In the genomic region with DNA sequence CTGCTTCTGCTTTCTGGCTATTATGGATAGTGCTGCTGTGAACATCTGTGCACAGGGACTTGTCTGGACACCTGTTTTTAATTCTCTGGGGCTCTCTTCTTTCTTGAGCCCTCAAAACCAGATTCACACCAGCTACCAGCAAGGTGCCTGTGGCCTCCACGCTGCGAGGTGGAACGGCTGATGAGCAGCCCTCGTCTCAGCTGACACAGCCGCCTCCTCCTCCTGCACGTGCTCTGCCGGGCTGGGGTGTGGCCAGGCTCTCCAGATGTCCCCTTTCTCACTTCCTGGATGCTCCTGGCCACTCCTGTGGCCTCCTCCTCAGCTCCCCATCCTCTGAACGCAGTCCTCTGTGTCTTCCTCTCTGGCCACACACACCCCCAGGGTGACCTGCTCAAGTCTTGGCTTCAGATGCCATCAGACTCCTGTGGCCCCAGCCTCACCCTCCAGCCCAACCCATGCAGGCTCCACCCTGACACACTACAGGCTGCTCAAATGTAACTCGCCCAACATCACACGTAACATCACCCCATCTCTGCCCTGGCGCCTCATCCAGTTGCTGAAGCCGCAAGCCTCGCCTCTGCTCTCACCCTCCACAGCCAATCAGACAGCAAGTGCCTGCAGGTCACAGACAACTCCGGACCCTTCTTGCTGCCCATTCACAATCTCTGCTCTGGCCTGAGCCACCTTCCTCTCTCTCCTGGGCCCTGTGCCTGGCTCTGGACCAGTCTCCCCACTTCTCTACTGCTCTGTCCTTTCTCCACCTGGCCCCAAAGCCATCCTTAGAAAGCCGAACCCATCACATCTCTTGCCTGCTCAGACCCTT, we compare ENCODE assay signal across 27 cellular contexts.
"Had no signal": no experiment of that assay in that cellular context is flagged by ENCODE, and none has a peak within 500 bp of the region (broad histone marks: within the 10 kb centered on the region; RNA-seq: fewer than 3 reads in every experiment).

No MANE protein-coding gene starts in this region.

- DNase-seq: activated B cell treated with CpG ODN at 0.5 μM for 24 hours; activated CD4-positive, alpha-beta T cell treated with anti-CD3 and anti-CD28 coated beads for 36 hours; activated CD4-positive, alpha-beta T cell treated with anti-CD3 and anti-CD28 coated beads, Interleukin-2, amount 50 U/mL, for 4 hours; activated CD8-positive, alpha-beta memory T cell treated with anti-CD3 and anti-CD28 coated beads for 24 hours; activated CD8-positive, alpha-beta memory T cell treated with anti-CD3 and anti-CD28 coated beads, Interleukin-2, amount 50 U/mL, for 4 hours; activated naive CD4-positive, alpha-beta T cell treated with Interleukin-2 at 50 U/mL for 16 hours; activated naive CD8-positive, alpha-beta T cell treated with anti-CD3 and anti-CD28 coated beads for 36 hours; activated T-cell treated with anti-CD3 and anti-CD28 coated beads, Interleukin-2, amount 50 U/mL, for 24 hours; colonic mucosa; effector memory CD8-positive, alpha-beta T cell; gastrocnemius medialis; hippocampal formation; naive thymus-derived CD4-positive, alpha-beta T cell; small intestine; stimulated activated CD4-positive, alpha-beta T cell treated with anti-CD3 and anti-CD28 coated beads, Interleukin-15, amount 100 ng/mL, for 24 hours; T1000; transverse colon; uterus had no signal

- H3K4me1 Mint-ChIP-seq: activated B cell treated with CpG ODN at 0.5 μM for 24 hours; activated CD4-positive, alpha-beta T cell treated with anti-CD3 and anti-CD28 coated beads for 36 hours; activated naive CD8-positive, alpha-beta T cell treated with anti-CD3 and anti-CD28 coated beads for 36 hours; activated T-helper 17 cell treated with anti-CD3 and anti-CD28 coated beads, Interleukin-2, amount 50 U/mL, for 72 hours; central memory CD8-positive, alpha-beta T cell; stimulated activated memory B cell treated with anti-CD40 and anti-IgM and Interleukin-4, amounts not matched to agents 10 μg/mL and 1 μg/mL and 100 μg/mL, for 72 hours had no signal

- H3K27ac Mint-ChIP-seq: activated B cell treated with CpG ODN at 0.5 μM for 24 hours; activated CD4-positive, alpha-beta T cell treated with anti-CD3 and anti-CD28 coated beads for 36 hours; activated naive CD8-positive, alpha-beta T cell treated with anti-CD3 and anti-CD28 coated beads for 36 hours; activated T-cell treated with anti-CD3 and anti-CD28 coated beads, Interleukin-2, amount 50 U/mL, for 24 hours; activated T-helper 17 cell treated with anti-CD3 and anti-CD28 coated beads, Interleukin-2, amount 50 U/mL, for 72 hours; effector memory CD8-positive, alpha-beta T cell; stimulated activated memory B cell treated with anti-CD40 and anti-IgM and Interleukin-4, amounts not matched to agents 10 μg/mL and 1 μg/mL and 100 μg/mL, for 72 hours; T-helper 1 cell treated with Interleukin-12 subunit alpha and Interleukin-12 subunit beta and Interleukin-4 antibody, amounts not matched to agents 30 μg/mL and 1 μg/mL, for 36 hours had no signal

- ATAC-seq: activated CD4-positive, alpha-beta T cell treated with anti-CD3 and anti-CD28 coated beads for 36 hours; activated T-helper 17 cell treated with anti-CD3 and anti-CD28 coated beads, Interleukin-2, amount 50 U/mL, for 72 hours; effector memory CD8-positive, alpha-beta T cell; esophagus mucosa; gastrocnemius medialis; naive thymus-derived CD4-positive, alpha-beta T cell; sciatic nerve; stimulated activated memory B cell treated with anti-CD40 and anti-IgM and Interleukin-4, amounts not matched to agents 10 μg/mL and 1 μg/mL and 100 μg/mL, for 72 hours had no signal

- H3K36me3 Mint-ChIP-seq: activated naive CD8-positive, alpha-beta T cell treated with anti-CD3 and anti-CD28 coated beads for 36 hours; naive thymus-derived CD4-positive, alpha-beta T cell; stimulated activated memory B cell treated with anti-CD40 and anti-IgM and Interleukin-4, amounts not matched to agents 10 μg/mL and 1 μg/mL and 100 μg/mL, for 72 hours had no signal

- H3K9me3 Mint-ChIP-seq: activated B cell treated with CpG ODN at 0.5 μM for 24 hours; activated T-helper 17 cell treated with anti-CD3 and anti-CD28 coated beads, Interleukin-2, amount 50 U/mL, for 72 hours; central memory CD8-positive, alpha-beta T cell; effector memory CD8-positive, alpha-beta T cell had no signal

- H3K9me3 ChIP-seq: colonic mucosa, gastrocnemius medialis, neutrophil, transverse colon, uterus had no signal

- H3K27ac ChIP-seq: breast epithelium, colonic mucosa, dorsolateral prefrontal cortex, gastrocnemius medialis, neutrophil, transverse colon, uterus had no signal

- H3K4me3 Mint-ChIP-seq: activated B cell treated with CpG ODN at 0.5 μM for 24 hours; activated CD4-positive, alpha-beta T cell treated with anti-CD3 and anti-CD28 coated beads for 36 hours; activated naive CD8-positive, alpha-beta T cell treated with anti-CD3 and anti-CD28 coated beads for 36 hours; activated T-cell treated with anti-CD3 and anti-CD28 coated beads, Interleukin-2, amount 50 U/mL, for 24 hours; activated T-helper 17 cell treated with anti-CD3 and anti-CD28 coated beads, Interleukin-2, amount 50 U/mL, for 72 hours; central memory CD8-positive, alpha-beta T cell; effector memory CD8-positive, alpha-beta T cell; naive thymus-derived CD4-positive, alpha-beta T cell; stimulated activated memory B cell treated with anti-CD40 and anti-IgM and Interleukin-4, amounts not matched to agents 10 μg/mL and 1 μg/mL and 100 μg/mL, for 72 hours; T-helper 1 cell treated with Interleukin-12 subunit alpha and Interleukin-12 subunit beta and Interleukin-4 antibody, amounts not matched to agents 30 μg/mL and 1 μg/mL, for 36 hours had no signal

- H3K4me1 ChIP-seq: breast epithelium, colonic mucosa, gastrocnemius medialis, transverse colon, uterus had no signal

- H3K4me3 ChIP-seq: breast epithelium, colonic mucosa, dorsolateral prefrontal cortex, gastrocnemius medialis, transverse colon, uterus had no signal

- H3K27me3 ChIP-seq: breast epithelium, colonic mucosa, dorsolateral prefrontal cortex, neutrophil, transverse colon, uterus had no signal

- H3K36me3 ChIP-seq: breast epithelium, colonic mucosa, gastrocnemius medialis, neutrophil, transverse colon, uterus had no signal

- H3K27me3 Mint-ChIP-seq: activated B cell treated with CpG ODN at 0.5 μM for 24 hours; activated CD4-positive, alpha-beta T cell treated with anti-CD3 and anti-CD28 coated beads for 36 hours; activated naive CD8-positive, alpha-beta T cell treated with anti-CD3 and anti-CD28 coated beads for 36 hours; activated T-cell treated with anti-CD3 and anti-CD28 coated beads, Interleukin-2, amount 50 U/mL, for 24 hours; central memory CD8-positive, alpha-beta T cell had no signal
